18 cellular contexts compared by ENCODE assay signal in genomic region chr20:50388733-50389436, GRCh38.
DNase-seq lines count a peak whose midpoint lies in the region; ATAC-seq, FAIRE-seq and TF ChIP-seq lines count a peak whose summit lies in the region.
"Had no signal": no experiment of that assay in that cellular context is flagged by ENCODE, and none has a peak within 500 bp of the region (broad histone marks: within the 10 kb centered on the region; RNA-seq: fewer than 3 reads in every experiment).

No MANE protein-coding gene starts in this region.

- H4K20me1 ChIP-seq in PC-3 (ENCODE audit: low read length): no peaks in the 10 kb centered on the region

- H3K4me3 ChIP-seq in A549 (no peak overlapping the region), PC-3 (ENCODE audit: low read length) (no peak overlapping the region), left ventricle myocardium inferior (no peak overlapping the region)
- H3K4me3 ChIP-seq: lower lobe of right lung had no signal

- H3K9me2 ChIP-seq in PC-3 (replicated peaks; ENCODE audit: low read length): no peaks in the 10 kb centered on the region

- peak overlapping the region; percentile 78 to 81 for H3K27ac ChIP-seq in A549
- H3K27ac ChIP-seq in PC-3 (ENCODE audit: low read length): no peak overlapping the region
- peak overlapping the region; percentile 94 for H3K27ac ChIP-seq in left ventricle myocardium inferior (replicated peaks)
- H3K27ac ChIP-seq: epithelial cell of prostate had no signal

- DNase-seq in A549 (ENCODE audit: low read depth in 1 of 2, low spot score in 1 of 2) (no peak), PC-3 (peak; percentile 31), left ventricle myocardium inferior (no peak), nephron progenitor cell (no peak), NCI-H226 (no peak), NCI-H1930 (lab: John Stamatoyannopoulos, UW) (no peak)
- no peak for DNase-seq in activated CD8-positive, alpha-beta memory T cell treated with anti-CD3 and anti-CD28 coated beads for 24 hours
- DNase-seq: activated CD4-positive, CD25-positive, alpha-beta regulatory T cell treated with anti-CD3 and anti-CD28 coated beads, Interleukin-2, amount 50 U/mL, for 72 hours; foreskin melanocyte; lower lobe of right lung; naive B cell; NCI-H1417; stimulated activated naive CD4-positive, alpha-beta T cell treated with Interleukin-2 at 50 U/mL for 16 hours; T-helper 9 cell had no signal

- no peak for TF ChIP-seq POLR2A in A549 (IDR thresholded peaks at IDR 0.05; ENCODE audit: low read length)

- POLR2A ChIA-PET in A549 (lab: Yijun Ruan, JAX): no interaction called here
- POLR2A ChIA-PET in PC-3 (lab: Charles Lee; ENCODE audit: unreplicated experiment): no interaction called here

- H3K9me3 ChIP-seq in A549 (no peaks in the 10 kb centered on the region), PC-3 (ENCODE audit: low read length) (no peaks in the 10 kb centered on the region), left ventricle myocardium inferior (replicated peaks) (no peaks in the 10 kb centered on the region)
- H3K9me3 ChIP-seq: lower lobe of right lung had no signal

- H3K4me1 ChIP-seq in A549 (peaks cover 40% of the 10 kb centered on the region), PC-3 (ENCODE audit: insufficient read depth, low read length) (peaks cover 11% of the 10 kb centered on the region), left ventricle myocardium inferior (peaks cover 43% of the 10 kb centered on the region)

- H3K4me3 Mint-ChIP-seq in nephron progenitor cell: no peak overlapping the region
- H3K4me3 Mint-ChIP-seq: brain, naive B cell had no signal

- CTCF ChIA-PET in A549 (lab: Yijun Ruan, JAX): interaction anchor here (1.7 kb wide), 1 partner anchor 11 kb away, joined by 4 read pairs; no protein-coding TSS in a partner anchor
- CTCF ChIA-PET in PC-3 (lab: Charles Lee): no interaction called here

- H3K27ac Mint-ChIP-seq in nephron progenitor cell: peak overlapping the region; percentile 41

- no peak for TF ChIP-seq EP300 in A549 (IDR thresholded peaks at IDR 0.05)

- intact Hi-C loops in PC-3 (cut with micrococcal nuclease) (no loop called here), left ventricle myocardium inferior (cut with micrococcal nuclease) (no loop called here)

- H3K4me2 ChIP-seq in A549 (peak overlapping the region; percentile 56), PC-3 (ENCODE audit: low read length) (no peak overlapping the region)

- H3K4me1 Mint-ChIP-seq in nephron progenitor cell: peaks cover 31% of the 10 kb centered on the region

- WGBS in A549 (ENCODE audit: missing lambda C conversion rate): 83% methylated on average over 11 of the region's 11 CpGs

- no peaks in the 10 kb centered on the region for H3F3A ChIP-seq in PC-3 (ENCODE audit: low read length, unreplicated experiment)

- H3K9ac ChIP-seq in PC-3 (ENCODE audit: low read length): no peak overlapping the region

- TF ChIP-seq RAD21 in A549 (conservative IDR thresholded peaks at IDR 0.05 in 1 of 2, IDR thresholded peaks at IDR 0.05 in 1 of 2): no peak

- no peak for TF ChIP-seq CTCF in A549 (IDR thresholded peaks at IDR 0.05)
- TF ChIP-seq CTCF in PC-3 (conservative IDR thresholded peaks at IDR 0.05; ENCODE audit: low read depth, low read length): no peak
- TF ChIP-seq CTCF in left ventricle myocardium inferior (IDR thresholded peaks at IDR 0.05; ENCODE audit: borderline replicate concordance): no peak
- no peak for TF ChIP-seq CTCF in nephron progenitor cell (IDR thresholded peaks at IDR 0.05)

- H3K36me3 ChIP-seq in PC-3 (ENCODE audit: low read depth, low read length): no peaks in the 10 kb centered on the region
- H3K36me3 ChIP-seq in left ventricle myocardium inferior: no peaks in the 10 kb centered on the region
- H3K36me3 ChIP-seq: lower lobe of right lung had no signal

- no peak for FAIRE-seq in A549 (lab: Jason Lieb, UNC)

- H2AFZ ChIP-seq in PC-3 (ENCODE audit: low read length): no peak overlapping the region

- no peaks in the 10 kb centered on the region for H3K36me3 Mint-ChIP-seq in nephron progenitor cell (ENCODE audit: low read depth)
- H3K36me3 Mint-ChIP-seq: brain had no signal

- peaks cover 3% of the 10 kb centered on the region for H3K27me3 Mint-ChIP-seq in nephron progenitor cell (ENCODE audit: low read depth, poor library complexity)

- no TSS peak for BruUV-seq in PC-3 (replicated peaks; lab: Mats Ljungman, UMichigan)

- H3K79me2 ChIP-seq in PC-3 (ENCODE audit: low read length): no peaks in the 10 kb centered on the region

- no peaks in the 10 kb centered on the region for H3K9me3 Mint-ChIP-seq in nephron progenitor cell

- H3K27me3 ChIP-seq in PC-3 (ENCODE audit: low read length) (no peaks in the 10 kb centered on the region), left ventricle myocardium inferior (ENCODE audit: low read depth) (no peaks in the 10 kb centered on the region)

- ATAC-seq in A549 (no peak; a peak in 1 of 6 replicates), PC-3 (no peak; the same call in 1 of the 2 replicates), GM18873 (IDR thresholded peaks at IDR 0.05; ENCODE audit: low FRiP score, unreplicated experiment) (no peak)
- ATAC-seq: HCT116 had no signal

TF ChIP-seq in A549, 52 proteins besides CTCF, POLR2A, EP300 and RAD21:
- TF ChIP-seq ZC3H11A (IDR thresholded peaks at IDR 0.05) (no peak), ESRRA (IDR thresholded peaks at IDR 0.05; ENCODE audit: borderline replicate concordance, low read length) (no peak), ZFP36 (IDR thresholded peaks at IDR 0.05; ENCODE audit: borderline replicate concordance, partially characterized antibody) (peak; percentile 44), HDAC2 (IDR thresholded peaks at IDR 0.05) (no peak), MAZ (IDR thresholded peaks at IDR 0.05; ENCODE audit: borderline replicate concordance, low read depth, low read length) (no peak)
